Comparison of ENCODE assay signal across 2 cellular contexts in genomic region chr9:72942451-72942850, GRCh38.
TF ChIP-seq lines count a peak whose summit lies in the region.

No MANE protein-coding gene starts in this region.

TF ChIP-seq in HepG2, 621 proteins besides CTCF, POLR2A, EP300 and RAD21:
- peak in 1 of 2 experiments; percentile 24; a peak in 1 of 4 replicates for TF ChIP-seq MAFK (conservative IDR thresholded peaks at IDR 0.05 in 1 of 2, IDR thresholded peaks at IDR 0.05 in 1 of 2; ENCODE audit: low read length in 2 of 2)
- TF ChIP-seq ZNF335 (CRISPR knock-in tag; IDR thresholded peaks at IDR 0.05) = no peak
- no peak for TF ChIP-seq ZNF232 (CRISPR knock-in tag; IDR thresholded peaks at IDR 0.05; ENCODE audit: borderline replicate concordance)
- TF ChIP-seq HOXA7 (CRISPR knock-in tag; IDR thresholded peaks at IDR 0.05) = no peak
- TF ChIP-seq, protein P1, sequence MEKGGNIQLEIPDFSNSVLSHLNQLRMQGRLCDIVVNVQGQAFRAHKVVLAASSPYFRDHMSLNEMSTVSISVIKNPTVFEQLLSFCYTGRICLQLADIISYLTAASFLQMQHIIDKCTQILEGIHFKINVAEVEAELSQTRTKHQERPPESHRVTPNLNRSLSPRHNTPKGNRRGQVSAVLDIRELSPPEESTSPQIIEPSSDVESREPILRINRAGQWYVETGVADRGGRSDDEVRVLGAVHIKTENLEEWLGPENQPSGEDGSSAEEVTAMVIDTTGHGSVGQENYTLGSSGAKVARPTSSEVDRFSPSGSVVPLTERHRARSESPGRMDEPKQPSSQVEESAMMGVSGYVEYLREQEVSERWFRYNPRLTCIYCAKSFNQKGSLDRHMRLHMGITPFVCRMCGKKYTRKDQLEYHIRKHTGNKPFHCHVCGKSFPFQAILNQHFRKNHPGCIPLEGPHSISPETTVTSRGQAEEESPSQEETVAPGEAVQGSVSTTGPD (CRISPR knock-in tag; IDR thresholded peaks at IDR 0.05) = no peak
- no peak for TF ChIP-seq CREM (IDR thresholded peaks at IDR 0.05)
- no peak for TF ChIP-seq CREM (CRISPR knock-in tag; IDR thresholded peaks at IDR 0.05)
- no peak for TF ChIP-seq BATF2 (CRISPR knock-in tag; IDR thresholded peaks at IDR 0.05)
- no peak for TF ChIP-seq ARID4A (CRISPR knock-in tag; IDR thresholded peaks at IDR 0.05; ENCODE audit: borderline replicate concordance)
- no peak for TF ChIP-seq ZNF788 (CRISPR knock-in tag; IDR thresholded peaks at IDR 0.05; ENCODE audit: borderline replicate concordance)
- no peak for TF ChIP-seq NPAS2 (CRISPR knock-in tag; IDR thresholded peaks at IDR 0.05; ENCODE audit: borderline replicate concordance)
- no peak for TF ChIP-seq ZNF569 (CRISPR knock-in tag; IDR thresholded peaks at IDR 0.05; ENCODE audit: borderline replicate concordance)
- TF ChIP-seq ZNF263 (CRISPR knock-in tag; IDR thresholded peaks at IDR 0.05) = no peak
- TF ChIP-seq MAFF (IDR thresholded peaks at IDR 0.05; ENCODE audit: low read depth, low read length) = peak; percentile 20; the same call in 1 of the 2 replicates

TF ChIP-seq in K562, 482 proteins besides CTCF, POLR2A, EP300 and RAD21:
- no peak for TF ChIP-seq RHOXF2B (CRISPR knock-in tag; conservative IDR thresholded peaks at IDR 0.05)
- no peak for TF ChIP-seq ADNP (tag; IDR thresholded peaks at IDR 0.05)
- TF ChIP-seq, protein P2, sequence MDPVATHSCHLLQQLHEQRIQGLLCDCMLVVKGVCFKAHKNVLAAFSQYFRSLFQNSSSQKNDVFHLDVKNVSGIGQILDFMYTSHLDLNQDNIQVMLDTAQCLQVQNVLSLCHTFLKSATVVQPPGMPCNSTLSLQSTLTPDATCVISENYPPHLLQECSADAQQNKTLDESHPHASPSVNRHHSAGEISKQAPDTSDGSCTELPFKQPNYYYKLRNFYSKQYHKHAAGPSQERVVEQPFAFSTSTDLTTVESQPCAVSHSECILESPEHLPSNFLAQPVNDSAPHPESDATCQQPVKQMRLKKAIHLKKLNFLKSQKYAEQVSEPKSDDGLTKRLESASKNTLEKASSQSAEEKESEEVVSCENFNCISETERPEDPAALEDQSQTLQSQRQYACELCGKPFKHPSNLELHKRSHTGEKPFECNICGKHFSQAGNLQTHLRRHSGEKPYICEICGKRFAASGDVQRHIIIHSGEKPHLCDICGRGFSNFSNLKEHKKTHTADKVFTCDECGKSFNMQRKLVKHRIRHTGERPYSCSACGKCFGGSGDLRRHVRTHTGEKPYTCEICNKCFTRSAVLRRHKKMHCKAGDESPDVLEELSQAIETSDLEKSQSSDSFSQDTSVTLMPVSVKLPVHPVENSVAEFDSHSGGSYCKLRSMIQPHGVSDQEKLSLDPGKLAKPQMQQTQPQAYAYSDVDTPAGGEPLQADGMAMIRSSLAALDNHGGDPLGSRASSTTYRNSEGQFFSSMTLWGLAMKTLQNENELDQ (CRISPR knock-in tag; IDR thresholded peaks at IDR 0.05; ENCODE audit: borderline replicate concordance) = no peak
- no peak for TF ChIP-seq CHAMP1 (IDR thresholded peaks at IDR 0.05)
- TF ChIP-seq RBM34 (IDR thresholded peaks at IDR 0.05; ENCODE audit: borderline replicate concordance, insufficient read depth, low read length) = no peak
- peak; percentile 42; the same call in 1 of the 2 replicates for TF ChIP-seq ZNF316 (IDR thresholded peaks at IDR 0.05)
- no peak for TF ChIP-seq MEF2A (IDR thresholded peaks at IDR 0.05; ENCODE audit: control insufficient read depth, low read depth, low read length)
